ENCODE assay signal across 13 cellular contexts in genomic region chr17:6078370-6078950, GRCh38. TPM values are rescaled to one million over a fixed set of nuclear protein-coding genes. Genes with fewer than 3 reads are reported as not detected.
DNase-seq lines count a peak whose midpoint lies in the region; ATAC-seq and TF ChIP-seq lines count a peak whose summit lies in the region.
"Had no signal": no experiment of that assay in that cellular context is flagged by ENCODE, and none has a peak within 500 bp of the region (broad histone marks: within the 10 kb centered on the region; RNA-seq: fewer than 3 reads in every experiment).

No MANE protein-coding gene starts in this region.

- CTCF ChIA-PET in activated CD8-positive, alpha-beta memory T cell treated with anti-CD3 and anti-CD28 coated beads, Interleukin-2, amount 10 ng/mL, durations not matched to agents 7 days and 5 days (lab: Charles Lee), result no interaction called here

- H3K27ac Mint-ChIP-seq in activated CD8-positive, alpha-beta memory T cell treated with anti-CD3 and anti-CD28 coated beads, Interleukin-2, amount 10 ng/mL, durations not matched to agents 7 days and 5 days, result no peak overlapping the region
- no peak overlapping the region for H3K27ac Mint-ChIP-seq in activated CD4-positive, alpha-beta T cell treated with anti-CD3 and anti-CD28 coated beads, Interleukin-2, amount 10 ng/mL, durations not matched to agents 24 days and 14 days

- no peak for TF ChIP-seq CTCF in suprapubic skin (IDR thresholded peaks at IDR 0.05)

- 77% methylated on average over 9 of the region's 9 CpGs for WGBS in suprapubic skin

- no peak for TF ChIP-seq POLR2A in suprapubic skin (IDR thresholded peaks at IDR 0.05)

- DNase-seq in NCI-H82 treated with DMSO at 0.1 percent for 48 hours (lab: John Stamatoyannopoulos, UW; ENCODE audit: unreplicated experiment) (peak; percentile 97), caudate nucleus (lab: John Stamatoyannopoulos, UW) (no peak), suprapubic skin (ENCODE audit: low spot score in 2 of 2) (no peak)
- DNase-seq in stimulated activated naive CD8-positive, alpha-beta T cell treated with anti-CD3 and anti-CD28 coated beads, Interleukin-15, Interleukin-2, amounts not matched to agents 100 U/mL and 50 U/mL, for 24 hours, result no peak
- no peak for DNase-seq in activated CD8-positive, alpha-beta memory T cell treated with anti-CD3 and anti-CD28 coated beads, Interleukin-2, amount 10 ng/mL, durations not matched to agents 7 days and 5 days
- no peak for DNase-seq in activated CD4-positive, alpha-beta T cell treated with anti-CD3 and anti-CD28 coated beads, Interleukin-2, amount 10 ng/mL, durations not matched to agents 24 days and 14 days
- DNase-seq: H9, Kasumi-1, NCI-H1417 treated with DMSO at 0.1 percent for 48 hours, NCI-H2029 treated with DMSO at 0.1 percent for 48 hours, NCI-H526 treated with DMSO at 0.1 percent for 48 hours had no signal

- H3K4me1 Mint-ChIP-seq in activated CD8-positive, alpha-beta memory T cell treated with anti-CD3 and anti-CD28 coated beads, Interleukin-2, amount 10 ng/mL, durations not matched to agents 7 days and 5 days, result no peaks in the 10 kb centered on the region
- no peaks in the 10 kb centered on the region for H3K4me1 Mint-ChIP-seq in activated CD4-positive, alpha-beta T cell treated with anti-CD3 and anti-CD28 coated beads, Interleukin-2, amount 10 ng/mL, durations not matched to agents 24 days and 14 days

- no peaks in the 10 kb centered on the region for H3K36me3 ChIP-seq in suprapubic skin

- H3K4me1 ChIP-seq in suprapubic skin, result no peaks in the 10 kb centered on the region

- TF ChIP-seq EP300 in suprapubic skin (IDR thresholded peaks at IDR 0.05), result no peak

- H3K27me3 ChIP-seq in layer of hippocampus (ENCODE audit: control insufficient read depth, insufficient read depth, low read length), result no peaks in the 10 kb centered on the region
- peaks cover 19% of the 10 kb centered on the region for H3K27me3 ChIP-seq in suprapubic skin

- H3K27me3 Mint-ChIP-seq in activated CD8-positive, alpha-beta memory T cell treated with anti-CD3 and anti-CD28 coated beads, Interleukin-2, amount 10 ng/mL, durations not matched to agents 7 days and 5 days, result peaks cover 5% of the 10 kb centered on the region
- peaks cover 3% of the 10 kb centered on the region for H3K27me3 Mint-ChIP-seq in activated CD4-positive, alpha-beta T cell treated with anti-CD3 and anti-CD28 coated beads, Interleukin-2, amount 10 ng/mL, durations not matched to agents 24 days and 14 days

- ATAC-seq in stimulated activated naive CD8-positive, alpha-beta T cell treated with anti-CD3 and anti-CD28 coated beads, Interleukin-15, Interleukin-2, amounts not matched to agents 100 U/mL and 50 U/mL, for 24 hours, result no peak
- no peak for ATAC-seq in activated CD8-positive, alpha-beta memory T cell treated with anti-CD3 and anti-CD28 coated beads, Interleukin-2, amount 10 ng/mL, durations not matched to agents 7 days and 5 days

- H3K27ac ChIP-seq in caudate nucleus (ENCODE audit: low read depth, low read length), result peak overlapping the region; percentile 67
- peak overlapping the region; percentile 81 for H3K27ac ChIP-seq in layer of hippocampus (ENCODE audit: low read depth, low read length)
- no peak overlapping the region for H3K27ac ChIP-seq in suprapubic skin
- H3K27ac ChIP-seq: SK-N-MC had no signal

- no peak overlapping the region for H3K4me3 ChIP-seq in suprapubic skin
- H3K4me3 ChIP-seq: SK-N-MC had no signal

- intact Hi-C loops in activated CD4-positive, alpha-beta T cell treated with anti-CD3 and anti-CD28 coated beads, Interleukin-2, amount 10 ng/mL, durations not matched to agents 24 days and 14 days (cut with micrococcal nuclease), result no loop called here

- no peak overlapping the region for H3K4me3 Mint-ChIP-seq in activated CD8-positive, alpha-beta memory T cell treated with anti-CD3 and anti-CD28 coated beads, Interleukin-2, amount 10 ng/mL, durations not matched to agents 7 days and 5 days
- H3K4me3 Mint-ChIP-seq in activated CD4-positive, alpha-beta T cell treated with anti-CD3 and anti-CD28 coated beads, Interleukin-2, amount 10 ng/mL, durations not matched to agents 24 days and 14 days, result no peak overlapping the region
- H3K4me3 Mint-ChIP-seq: H9 had no signal

- no peaks in the 10 kb centered on the region for H3K36me3 Mint-ChIP-seq in activated CD8-positive, alpha-beta memory T cell treated with anti-CD3 and anti-CD28 coated beads, Interleukin-2, amount 10 ng/mL, durations not matched to agents 7 days and 5 days
- no peaks in the 10 kb centered on the region for H3K36me3 Mint-ChIP-seq in activated CD4-positive, alpha-beta T cell treated with anti-CD3 and anti-CD28 coated beads, Interleukin-2, amount 10 ng/mL, durations not matched to agents 24 days and 14 days (ENCODE audit: low read depth)

- no peaks in the 10 kb centered on the region for H3K9me3 ChIP-seq in suprapubic skin

- H3K9me3 Mint-ChIP-seq in activated CD8-positive, alpha-beta memory T cell treated with anti-CD3 and anti-CD28 coated beads, Interleukin-2, amount 10 ng/mL, durations not matched to agents 7 days and 5 days (ENCODE audit: low read depth), result no peaks in the 10 kb centered on the region
- H3K9me3 Mint-ChIP-seq in activated CD4-positive, alpha-beta T cell treated with anti-CD3 and anti-CD28 coated beads, Interleukin-2, amount 10 ng/mL, durations not matched to agents 24 days and 14 days, result no peaks in the 10 kb centered on the region
- H3K9me3 Mint-ChIP-seq: H9 had no signal

RNA-seq across cellular contexts. Expression of gene WSCD1, which starts 8.3 kb away (rescaled TPM):
- 1 to 10 TPM in 3 of 4 donors, under 1 TPM in 1; 0.76 to 4.9 (median 1.6) TPM for total RNA-seq in suprapubic skin
- total RNA-seq in activated CD8-positive, alpha-beta memory T cell treated with anti-CD3 and anti-CD28 coated beads, Interleukin-2, amount 10 ng/mL, durations not matched to agents 7 days and 5 days, result under 1 TPM in 1 of 2 experiments, not detected in 1; 0.23 TPM
- not detected in 2 replicates for total RNA-seq in activated CD4-positive, alpha-beta T cell treated with anti-CD3 and anti-CD28 coated beads, Interleukin-2, amount 10 ng/mL, durations not matched to agents 24 days and 14 days
